Comparison of ENCODE assay signal across 29 cellular contexts in the genomic region with DNA sequence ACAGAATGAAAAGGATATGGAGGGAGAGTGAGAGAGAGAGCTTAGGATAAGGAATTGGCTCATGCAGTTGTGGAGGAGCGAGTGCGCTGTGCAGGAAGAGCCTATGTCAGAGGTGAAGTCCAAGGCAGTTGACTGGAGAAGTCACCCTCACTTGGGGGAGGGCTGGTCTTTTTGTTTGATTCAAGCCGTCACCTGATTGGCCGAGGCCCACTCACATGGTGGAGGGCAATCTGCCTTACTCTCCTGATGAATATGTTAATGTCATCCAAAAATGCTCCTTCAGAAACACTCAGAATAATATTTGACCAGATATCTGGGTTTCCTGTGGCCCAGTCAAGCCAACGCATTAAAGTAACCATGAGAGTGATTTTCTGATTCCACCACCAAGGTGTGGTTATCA.
"Had no signal": no experiment of that assay in that cellular context is flagged by ENCODE, and none has a peak within 500 bp of the region (broad histone marks: within the 10 kb centered on the region; RNA-seq: fewer than 3 reads in every experiment).

No MANE protein-coding gene starts in this region.

- H3K4me1 Mint-ChIP-seq: naive thymus-derived CD8-positive, alpha-beta T cell; stimulated activated memory B cell treated with anti-CD40 and anti-IgM and Interleukin-4, amounts not matched to agents 10 μg/mL and 1 μg/mL and 100 μg/mL, for 72 hours; stimulated activated naive CD8-positive, alpha-beta T cell treated with anti-CD3 and anti-CD28 coated beads, Interleukin-15, amount 100 ng/mL, for 72 hours had no signal

- DNase-seq: heart left ventricle; hypothalamus; kidney glomerular epithelial cell; left cardiac atrium; left lung; lower lobe of right lung; mammary epithelial cell; mesenchymal stem cell; naive thymus-derived CD8-positive, alpha-beta T cell; occipital lobe; right lobe of liver; stimulated activated CD4-positive, alpha-beta T cell treated with anti-CD3 and anti-CD28 coated beads, Interleukin-1b, Interleukin-23, amount 100 ng/mL, for 48 hours; stimulated activated CD4-positive, alpha-beta T cell treated with anti-CD3 and anti-CD28 coated beads, Interleukin-2, amount 100 ng/mL, for 48 hours; stimulated activated CD4-positive, alpha-beta T cell treated with anti-CD3 and anti-CD28 coated beads, Interleukin-4, amount 100 ng/mL, for 4 hours; stimulated activated CD8-positive, alpha-beta memory T cell treated with anti-CD3 and anti-CD28 coated beads, Interleukin-4, amount 100 ng/mL, for 48 hours; stimulated activated naive CD4-positive, alpha-beta T cell treated with Interleukin-2 at 50 U/mL for 16 hours; stimulated activated naive CD8-positive, alpha-beta T cell treated with anti-CD3 and anti-CD28 coated beads, Interleukin-15, amount 100 ng/mL, for 72 hours; substantia nigra had no signal

- H3K27ac Mint-ChIP-seq: nephron; neural progenitor cell; stimulated activated memory B cell treated with anti-CD40 and anti-IgM and Interleukin-4, amounts not matched to agents 10 μg/mL and 1 μg/mL and 100 μg/mL, for 72 hours had no signal

- H3K4me3 Mint-ChIP-seq: naive thymus-derived CD8-positive, alpha-beta T cell; nephron; neural progenitor cell; stimulated activated memory B cell treated with anti-CD40 and anti-IgM and Interleukin-4, amounts not matched to agents 10 μg/mL and 1 μg/mL and 100 μg/mL, for 72 hours; stimulated activated naive CD8-positive, alpha-beta T cell treated with anti-CD3 and anti-CD28 coated beads, Interleukin-15, amount 100 ng/mL, for 72 hours had no signal

- H3K27me3 Mint-ChIP-seq: naive thymus-derived CD8-positive, alpha-beta T cell; stimulated activated memory B cell treated with anti-CD40 and anti-IgM and Interleukin-4, amounts not matched to agents 10 μg/mL and 1 μg/mL and 100 μg/mL, for 72 hours; stimulated activated naive CD8-positive, alpha-beta T cell treated with anti-CD3 and anti-CD28 coated beads, Interleukin-15, amount 100 ng/mL, for 72 hours had no signal

- H3K9me3 Mint-ChIP-seq: naive thymus-derived CD8-positive, alpha-beta T cell; nephron; neural progenitor cell; stimulated activated memory B cell treated with anti-CD40 and anti-IgM and Interleukin-4, amounts not matched to agents 10 μg/mL and 1 μg/mL and 100 μg/mL, for 72 hours; stimulated activated naive CD8-positive, alpha-beta T cell treated with anti-CD3 and anti-CD28 coated beads, Interleukin-15, amount 100 ng/mL, for 72 hours had no signal

- H3K9ac ChIP-seq: neural progenitor cell, parathyroid adenoma had no signal

- H3K9me3 ChIP-seq: heart left ventricle, left lung, lower lobe of right lung, neutrophil, right atrium auricular region, right lobe of liver, tibial nerve, upper lobe of right lung had no signal

- H3K27ac ChIP-seq: heart left ventricle, left lung, lower lobe of right lung, neural progenitor cell, neutrophil, parathyroid adenoma, right atrium auricular region, right lobe of liver, tibial nerve, upper lobe of right lung had no signal

- H3K4me2 ChIP-seq: neural progenitor cell, smooth muscle cell had no signal

- H3K4me3 ChIP-seq: heart left ventricle, left lung, lower lobe of right lung, neural progenitor cell, right atrium auricular region, right lobe of liver, smooth muscle cell, tibial nerve, upper lobe of right lung had no signal

- H3K4me1 ChIP-seq: left lung, lower lobe of right lung, neural progenitor cell, parathyroid adenoma, right lobe of liver, tibial nerve, upper lobe of right lung had no signal

- H3K79me2 ChIP-seq: parathyroid adenoma had no signal

- ATAC-seq: heart left ventricle; left cardiac atrium; left lung; lower lobe of right lung; naive thymus-derived CD8-positive, alpha-beta T cell; right lobe of liver; stimulated activated memory B cell treated with anti-CD40 and anti-IgM and Interleukin-4, amounts not matched to agents 10 μg/mL and 1 μg/mL and 100 μg/mL, for 72 hours; stimulated activated naive CD8-positive, alpha-beta T cell treated with anti-CD3 and anti-CD28 coated beads, Interleukin-15, amount 100 ng/mL, for 72 hours; upper lobe of right lung had no signal

- FAIRE-seq: keratinocyte, urothelium cell line had no signal

- H2AFZ ChIP-seq: neural progenitor cell, parathyroid adenoma had no signal

- H3K36me3 ChIP-seq: neural progenitor cell had no signal

- H3K27me3 ChIP-seq: heart left ventricle, left lung, neural progenitor cell, neutrophil, right atrium auricular region, right lobe of liver, tibial nerve, upper lobe of right lung had no signal
